11 cellular contexts compared by ENCODE assay signal in the genomic region with DNA sequence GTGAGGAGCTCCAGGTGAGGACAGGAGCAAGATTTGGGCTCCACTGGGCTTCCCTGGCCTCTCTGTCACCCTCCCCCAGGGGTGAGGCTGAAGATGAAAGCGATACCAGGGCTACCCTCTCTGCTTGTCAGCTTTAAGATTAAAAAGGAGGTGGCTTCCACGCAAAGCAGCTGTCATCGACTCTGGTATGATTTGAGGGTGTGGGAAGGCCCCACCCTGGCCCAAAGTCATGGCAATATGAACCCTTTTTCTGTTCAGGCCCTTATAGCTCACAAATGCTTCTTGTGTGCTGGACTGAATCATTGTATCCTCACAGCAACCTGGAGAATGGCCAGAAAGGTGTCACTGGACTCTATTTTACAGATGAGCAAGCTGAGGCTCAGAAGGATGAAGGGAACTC. TPM values are rescaled to one million over a fixed set of nuclear protein-coding genes. Genes with fewer than 3 reads are reported as not detected.
A peak's percentile ranks its signal among the peaks of the same experiment; 100 is the strongest.
DNase-seq lines count a peak whose midpoint lies in the region; ATAC-seq and TF ChIP-seq lines count a peak whose summit lies in the region.
"Had no signal": no experiment of that assay in that cellular context is flagged by ENCODE, and none has a peak within 500 bp of the region (broad histone marks: within the 10 kb centered on the region; RNA-seq: fewer than 3 reads in every experiment).

No MANE protein-coding gene starts in this region.

- no peak for TF ChIP-seq POLR2A in breast epithelium (IDR thresholded peaks at IDR 0.05)

- no peak overlapping the region for H3K27ac ChIP-seq in breast epithelium
- H3K27ac ChIP-seq in esophagus (ENCODE audit: low read depth in 2 of 2, low read length in 1 of 2): peak overlapping the region; percentile 44 to 96
- H3K27ac ChIP-seq in thymus (ENCODE audit: low read depth): peak overlapping the region; percentile 26

- no peak for TF ChIP-seq CTCF in MCF 10A (IDR thresholded peaks at IDR 0.05; ENCODE audit: unreplicated experiment)
- no peak for TF ChIP-seq CTCF in breast epithelium (IDR thresholded peaks at IDR 0.05)

- H3K9me3 ChIP-seq in breast epithelium (no peaks in the 10 kb centered on the region), esophagus (ENCODE audit: control insufficient read depth in 2 of 2, insufficient read depth in 1 of 2, low read depth in 1 of 2, low read length in 1 of 2) (no peaks in the 10 kb centered on the region), thymus (ENCODE audit: control insufficient read depth) (no peaks in the 10 kb centered on the region)
- H3K9me3 ChIP-seq: HAP-1, MG63 had no signal

- WGBS in esophagus, 2 donors: 55 to 69% methylated on average over 3 of the region's 3 CpGs
- WGBS in thymus: 47% methylated on average over 3 of the region's 3 CpGs

- BruUV-seq in MCF 10A (replicated peaks; lab: Mats Ljungman, UMichigan): no TSS peak

- intact Hi-C loops in MCF 10A (cut with micrococcal nuclease): no loop called here
- intact Hi-C loops in breast epithelium (cut with DNase I; ENCODE audit: low total_unique reads): no loop called here

- no peaks in the 10 kb centered on the region for H3K9me3 Mint-ChIP-seq in MCF 10A (ENCODE audit: unreplicated experiment)
- H3K9me3 Mint-ChIP-seq: dendritic cell treated with granulocyte-macrophage colony-stimulating factor and Interleukin-4, amounts not matched to agents 40 ng/mL and 50 ng/mL, for 4 days had no signal

- DNase-seq in MCF 10A (ENCODE audit: unreplicated experiment) (no peak), breast epithelium (ENCODE audit: low spot score in 2 of 2) (no peak), RPMI8226 (peak; percentile 49), NCI-H748 (lab: John Stamatoyannopoulos, UW; ENCODE audit: unreplicated experiment) (no peak), NCI-H446 (lab: John Stamatoyannopoulos, UW) (no peak)
- DNase-seq: MG63 had no signal

- ATAC-seq in GM18909 (IDR thresholded peaks at IDR 0.05; ENCODE audit: poor library complexity, unreplicated experiment): no peak

- peaks cover 55% of the 10 kb centered on the region for H3K4me1 Mint-ChIP-seq in MCF 10A (ENCODE audit: insufficient read depth, unreplicated experiment)

- H3K27ac Mint-ChIP-seq in MCF 10A (ENCODE audit: low read depth, unreplicated experiment): peak overlapping the region; percentile 1
- H3K27ac Mint-ChIP-seq: dendritic cell treated with granulocyte-macrophage colony-stimulating factor and Interleukin-4, amounts not matched to agents 40 ng/mL and 50 ng/mL, for 4 days had no signal

- peaks cover 6% of the 10 kb centered on the region for H3K36me3 Mint-ChIP-seq in MCF 10A (ENCODE audit: insufficient read depth, unreplicated experiment)

- POLR2A ChIA-PET in MCF 10A (lab: Yijun Ruan, JAX): interaction anchor here (0.6 to 11.9 kb wide), 5 partner anchors 9 to 1170 kb away, joined by 3 to 210 read pairs (median 173); a partner anchor contains a TSS

- H3K4me3 ChIP-seq in breast epithelium: no peak overlapping the region
- no peak overlapping the region for H3K4me3 ChIP-seq in esophagus (ENCODE audit: low read depth in 1 of 2, low read length in 2 of 2)
- H3K4me3 ChIP-seq in thymus (ENCODE audit: low read length): no peak overlapping the region
- H3K4me3 ChIP-seq: HAP-1, MG63 had no signal

- H3K27me3 ChIP-seq in breast epithelium: no peaks in the 10 kb centered on the region
- H3K27me3 ChIP-seq in esophagus (ENCODE audit: control insufficient read depth in 1 of 2, insufficient read depth in 2 of 2, low read length in 2 of 2): no peaks in the 10 kb centered on the region
- no peaks in the 10 kb centered on the region for H3K27me3 ChIP-seq in thymus (ENCODE audit: control insufficient read depth, insufficient read depth)
- H3K27me3 ChIP-seq: MG63 had no signal

- CTCF ChIA-PET in MCF 10A (lab: Yijun Ruan, JAX): interaction anchor here (0.6 to 22.3 kb wide), 10 partner anchors 7 to 209 kb away, joined by 3 to 1857 read pairs (median 4); a partner anchor contains a TSS

- H3K36me3 ChIP-seq in breast epithelium (no peaks in the 10 kb centered on the region), esophagus (ENCODE audit: control insufficient read depth in 2 of 2, insufficient read depth in 2 of 2, low read length in 1 of 2) (no peaks in the 10 kb centered on the region), thymus (ENCODE audit: control insufficient read depth, insufficient read depth) (no peaks in the 10 kb centered on the region)
- H3K36me3 ChIP-seq: HAP-1, MG63 had no signal

- no peak overlapping the region for H3K4me3 Mint-ChIP-seq in MCF 10A (ENCODE audit: unreplicated experiment)
- H3K4me3 Mint-ChIP-seq: dendritic cell treated with granulocyte-macrophage colony-stimulating factor and Interleukin-4, amounts not matched to agents 40 ng/mL and 50 ng/mL, for 4 days had no signal

- H3K27me3 Mint-ChIP-seq in MCF 10A (ENCODE audit: insufficient read depth, unreplicated experiment): no peaks in the 10 kb centered on the region

- H3K4me1 ChIP-seq in breast epithelium (peaks cover 5 to 9% of the 10 kb centered on the region in 2 donors), esophagus (ENCODE audit: control insufficient read depth in 2 of 2, insufficient read depth in 2 of 2, low read length in 1 of 2) (peaks cover 2 to 30% of the 10 kb centered on the region in 2 donors), thymus (ENCODE audit: control insufficient read depth, insufficient read depth, low read length) (peaks cover 52% of the 10 kb centered on the region)

RNA-seq across cellular contexts. Expression of a gene that starts 41.6 kb away (rescaled TPM):
- total RNA-seq in MCF 10A (2022) (2.8 and 6.0 TPM in 2 replicates), breast epithelium (1 to 10 TPM in 2 of 3 donors, under 1 TPM in 1; 0.98 to 2.2 (median 1.1) TPM)
- polyA plus RNA-seq in esophagus (10 to 100 TPM; 14.7 to 28.3 TPM), thymus (4.0 TPM)

RNA-seq across cellular contexts. Expression of a gene that starts 52.2 kb away (rescaled TPM):
- total RNA-seq in MCF 10A (2022) (0.54 and 0.79 TPM in 2 replicates), breast epithelium (1 to 10 TPM; 1.1 to 2.2 (median 2.0) TPM)
- polyA plus RNA-seq in esophagus (under 1 TPM; 0.58 to 0.59 TPM), thymus (3.7 TPM)

Comparison
In these comparisons a context has a peak if more than half of its experiments do, and no peak if none do; other contexts are left out.
1. H3K27ac ChIP-seq: peak in esophagus (2 of 2) and thymus (single experiment); none in breast epithelium (0 of 2).